ENCODE assay signal across 19 cellular contexts in genomic region chr7:1942026-1942703, GRCh38.
DNase-seq lines count a peak whose midpoint lies in the region; ATAC-seq and TF ChIP-seq lines count a peak whose summit lies in the region.
"Had no signal": no experiment of that assay in that cellular context is flagged by ENCODE, and none has a peak within 500 bp of the region (broad histone marks: within the 10 kb centered on the region; RNA-seq: fewer than 3 reads in every experiment).

No MANE protein-coding gene starts in this region.

- peaks cover 57% of the 10 kb centered on the region for H3K4me1 ChIP-seq in CD8-positive, alpha-beta T cell (ENCODE audit: insufficient read depth, low read length)
- peaks cover 14% of the 10 kb centered on the region for H3K4me1 ChIP-seq in HUES48 (ENCODE audit: control insufficient read depth, insufficient read depth, low read length)
- peaks cover 39% of the 10 kb centered on the region for H3K4me1 ChIP-seq in left ventricle myocardium inferior
- H3K4me1 ChIP-seq in neuronal stem cell (ENCODE audit: control insufficient read depth in 2 of 2, insufficient read depth in 1 of 2, low read depth in 1 of 2, low read length in 2 of 2), result peaks cover 11 to 20% of the 10 kb centered on the region in 2 donors
- H3K4me1 ChIP-seq in esophagus muscularis mucosa, result peaks cover 5 to 26% (median 10%) of the 10 kb centered on the region in 4 donors
- H3K4me1 ChIP-seq: prostate gland, thyroid gland had no signal

- H3K9me3 ChIP-seq in CD8-positive, alpha-beta T cell (ENCODE audit: low read length), result no peaks in the 10 kb centered on the region
- H3K9me3 ChIP-seq in HUES48 (ENCODE audit: control insufficient read depth, insufficient read depth, low read length), result peaks cover 5% of the 10 kb centered on the region; the same call in 1 of the 2 replicates
- H3K9me3 ChIP-seq in left ventricle myocardium inferior (replicated peaks), result no peaks in the 10 kb centered on the region
- peaks cover 8 to 10% of the 10 kb centered on the region in 2 donors for H3K9me3 ChIP-seq in neuronal stem cell (replicated peaks in 1 of 2; ENCODE audit: control insufficient read depth in 2 of 2, insufficient read depth in 1 of 2, low read depth in 1 of 2, low read length in 2 of 2)
- no peaks in the 10 kb centered on the region for H3K9me3 ChIP-seq in esophagus muscularis mucosa
- H3K9me3 ChIP-seq: prostate gland, thyroid gland had no signal

- CTCF ChIA-PET in CD8-positive, alpha-beta T cell (lab: Charles Lee), result no interaction called here

- no peak for TF ChIP-seq EP300 in esophagus muscularis mucosa (IDR thresholded peaks at IDR 0.05)

- peaks cover 59% of the 10 kb centered on the region for H3K4me1 Mint-ChIP-seq in CD8-positive, alpha-beta T cell (ENCODE audit: low read depth)

- no peak overlapping the region for H2AFZ ChIP-seq in neuronal stem cell (ENCODE audit: low read length)

- no peaks in the 10 kb centered on the region for H3K27me3 ChIP-seq in CD8-positive, alpha-beta T cell (ENCODE audit: insufficient read depth, low read length)
- H3K27me3 ChIP-seq in HUES48 (ENCODE audit: control insufficient read depth, insufficient read depth, low read length), result no peaks in the 10 kb centered on the region
- H3K27me3 ChIP-seq in left ventricle myocardium inferior (ENCODE audit: low read depth), result no peaks in the 10 kb centered on the region
- H3K27me3 ChIP-seq in neuronal stem cell (ENCODE audit: control insufficient read depth in 3 of 3, insufficient read depth in 3 of 3, low read depth in 1 of 3, low read length in 3 of 3), result no peaks in the 10 kb centered on the region
- no peaks in the 10 kb centered on the region for H3K27me3 ChIP-seq in esophagus muscularis mucosa
- H3K27me3 ChIP-seq: brain microvascular endothelial cell, thyroid gland had no signal

- H2BK12ac ChIP-seq in neuronal stem cell (ENCODE audit: low read length), result peak overlapping the region; percentile 43

- H4K91ac ChIP-seq in neuronal stem cell (ENCODE audit: low read depth, low read length, poor library complexity), result no peak overlapping the region

- peak overlapping the region; percentile 93 for H2AK5ac ChIP-seq in neuronal stem cell (ENCODE audit: low read depth, low read length)

- intact Hi-C loops in CD8-positive, alpha-beta T cell (cut with DNase I, micrococcal nuclease), result loop anchor here (5.0 to 10.0 kb wide), 3 partner anchors 75 to 163 kb away; no protein-coding TSS in a partner anchor
- intact Hi-C loops in left ventricle myocardium inferior (cut with micrococcal nuclease), result no loop called here
- intact Hi-C loops in esophagus muscularis mucosa (cut with DNase I), result no loop called here

- H3K9me3 Mint-ChIP-seq in CD8-positive, alpha-beta T cell, result no peaks in the 10 kb centered on the region
- H3K9me3 Mint-ChIP-seq: HFFc6 had no signal

- TF ChIP-seq CTCF in CD8-positive, alpha-beta T cell (IDR thresholded peaks at IDR 0.05), result no peak
- TF ChIP-seq CTCF in left ventricle myocardium inferior (IDR thresholded peaks at IDR 0.05; ENCODE audit: borderline replicate concordance), result no peak
- no peak for TF ChIP-seq CTCF in esophagus muscularis mucosa (IDR thresholded peaks at IDR 0.05)

- no peak for TF ChIP-seq POLR2A in esophagus muscularis mucosa (IDR thresholded peaks at IDR 0.05; ENCODE audit: low read depth)

- no peak for DNase-seq in CD8-positive, alpha-beta T cell
- DNase-seq in left ventricle myocardium inferior, result peak; percentile 10
- no peak for DNase-seq in neuronal stem cell (ENCODE audit: low spot score)
- no peak for DNase-seq in glomerular visceral epithelial cell (ENCODE audit: extremely low spot score)
- no peak for DNase-seq in esophagus muscularis mucosa (ENCODE audit: extremely low spot score)
- DNase-seq: activated CD4-positive, alpha-beta T cell treated with anti-CD3 and anti-CD28 coated beads, Interleukin-2, amount 50 U/mL, for 48 hours; activated effector memory CD4-positive, alpha-beta T cell treated with anti-CD3 and anti-CD28 coated beads, Interleukin-2, amount 50 U/mL, for 16 hours; brain microvascular endothelial cell; effector CD4-positive, alpha-beta T cell; foreskin fibroblast; HFFc6; NCI-H82; RPMI8226; T-helper 9 cell; thyroid gland had no signal

- H3K79me1 ChIP-seq in neuronal stem cell (ENCODE audit: low read depth, low read length), result peaks cover 13% of the 10 kb centered on the region

- no peak overlapping the region for H2BK120ac ChIP-seq in neuronal stem cell (ENCODE audit: low read depth, low read length)

- peak overlapping the region; percentile 44 for H3K23ac ChIP-seq in neuronal stem cell (ENCODE audit: low read depth, low read length, poor library complexity)

- no peaks in the 10 kb centered on the region for H3K27me3 Mint-ChIP-seq in CD8-positive, alpha-beta T cell (ENCODE audit: low read depth)

- no peak for ATAC-seq in CD8-positive, alpha-beta T cell
- ATAC-seq in HG03457 (IDR thresholded peaks at IDR 0.05; ENCODE audit: unreplicated experiment), result no peak

- peak overlapping the region; percentile 68 for H3K27ac Mint-ChIP-seq in CD8-positive, alpha-beta T cell
- H3K27ac Mint-ChIP-seq: HFFc6 had no signal

- H2BK15ac ChIP-seq in neuronal stem cell (ENCODE audit: low read length), result no peak overlapping the region

- no CpG with 5 or more reads among the region's 23 CpGs for WGBS in neuronal stem cell (ENCODE audit: extremely low coverage in 2 of 2, insufficient read length in 2 of 2, insufficient replicate concordance in 1 of 2), 2 donors
- 90% methylated on average over 15 of the region's 23 CpGs for WGBS in esophagus muscularis mucosa

- H3K4me2 ChIP-seq in neuronal stem cell (ENCODE audit: insufficient read depth, low read length, poor library complexity, severe bottlenecking), result no peak overlapping the region

- no peak overlapping the region for H4K8ac ChIP-seq in neuronal stem cell (ENCODE audit: low read depth, low read length)

- no peaks in the 10 kb centered on the region for H3K36me3 ChIP-seq in CD8-positive, alpha-beta T cell (ENCODE audit: insufficient read depth, low read length)
- H3K36me3 ChIP-seq in HUES48 (ENCODE audit: control insufficient read depth, insufficient read depth, low read length) (no peaks in the 10 kb centered on the region; the same call in 1 of the 2 replicates), left ventricle myocardium inferior (no peaks in the 10 kb centered on the region), neuronal stem cell (replicated peaks in 1 of 2; ENCODE audit: control insufficient read depth in 2 of 2, insufficient read depth in 2 of 2, low read length in 2 of 2) (no peaks in the 10 kb centered on the region), esophagus muscularis mucosa (peaks cover 0 to 6% (median 0%) of the 10 kb centered on the region in 4 donors)
- H3K36me3 ChIP-seq: brain microvascular endothelial cell, prostate gland, thyroid gland had no signal

- no peak overlapping the region for H3K27ac ChIP-seq in CD8-positive, alpha-beta T cell (ENCODE audit: low read depth, low read length)
- H3K27ac ChIP-seq in HUES48 (ENCODE audit: low read depth, low read length) (peak overlapping the region; percentile 71), left ventricle myocardium inferior (replicated peaks) (no peak overlapping the region), neuronal stem cell (replicated peaks; ENCODE audit: low read length) (no peak overlapping the region), esophagus muscularis mucosa (replicated peaks in 1 of 4) (no peak overlapping the region)
- H3K27ac ChIP-seq: brain microvascular endothelial cell, C4-2B, prostate gland, thyroid gland had no signal

- H3K4me3 Mint-ChIP-seq in CD8-positive, alpha-beta T cell, result peak overlapping the region; percentile 55
- H3K4me3 Mint-ChIP-seq: HFFc6 had no signal

- H3K4me3 ChIP-seq in CD8-positive, alpha-beta T cell (ENCODE audit: low read depth, low read length), result no peak overlapping the region
- H3K4me3 ChIP-seq in HUES48 (ENCODE audit: low read depth, low read length) (no peak overlapping the region), left ventricle myocardium inferior (no peak overlapping the region), neuronal stem cell (ENCODE audit: low read length in 2 of 2) (no peak overlapping the region), esophagus muscularis mucosa (no peak overlapping the region)
- H3K4me3 ChIP-seq: prostate gland, thyroid gland had no signal

- no peak overlapping the region for H3K9ac ChIP-seq in HUES48 (ENCODE audit: low read depth, low read length)
- H3K9ac ChIP-seq in neuronal stem cell (ENCODE audit: low read depth, low read length, poor library complexity), result peak overlapping the region; percentile 76

- peak overlapping the region; percentile 75 for H3K14ac ChIP-seq in neuronal stem cell (ENCODE audit: low read length)

- peaks cover 23% of the 10 kb centered on the region for H3K36me3 Mint-ChIP-seq in CD8-positive, alpha-beta T cell

- H2BK5ac ChIP-seq in neuronal stem cell (ENCODE audit: low read length), result peak overlapping the region; percentile 14

- POLR2A ChIA-PET in CD8-positive, alpha-beta T cell (lab: Charles Lee), result no interaction called here

- peak overlapping the region; percentile 86 for H3K18ac ChIP-seq in neuronal stem cell (ENCODE audit: low read length)

- peak overlapping the region; percentile 17 for H3K4ac ChIP-seq in neuronal stem cell (ENCODE audit: low read length)

Comparison
In these comparisons a context has a peak if more than half of its experiments do, and no peak if none do; other contexts are left out.
1. intact Hi-C loops: an anchor here in CD8-positive, alpha-beta T cell (5.0 to 10.0 kb wide); none called in left ventricle myocardium inferior and esophagus muscularis mucosa.